25 cellular contexts compared by ENCODE assay signal in the genomic region with DNA sequence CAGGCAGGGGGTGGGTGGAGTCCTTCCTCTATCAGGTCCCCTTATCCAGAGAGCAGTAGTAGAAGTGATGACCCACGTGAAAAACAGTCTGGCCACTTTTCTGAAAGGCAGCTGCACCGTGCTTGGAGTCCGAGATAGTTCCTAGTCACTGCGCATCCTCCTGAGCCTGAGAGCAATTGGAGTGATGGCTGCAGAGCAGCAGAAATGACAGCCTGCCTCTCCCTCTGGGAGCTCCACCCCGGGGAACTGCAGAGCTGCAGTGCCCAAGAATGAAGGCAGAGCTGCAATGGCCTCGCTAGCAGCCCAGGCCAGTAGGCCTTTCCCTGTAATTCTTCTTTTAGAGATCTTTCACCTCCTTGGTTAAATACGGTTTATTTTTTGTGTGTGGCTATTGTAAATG.
"Had no signal": no experiment of that assay in that cellular context is flagged by ENCODE, and none has a peak within 500 bp of the region (broad histone marks: within the 10 kb centered on the region; RNA-seq: fewer than 3 reads in every experiment).

No MANE protein-coding gene starts in this region.

- H3K79me2 ChIP-seq: hepatocyte had no signal

- H3K27ac Mint-ChIP-seq: activated B cell treated with CpG ODN at 0.5 μM for 24 hours; activated CD8-positive, alpha-beta T cell treated with anti-CD3 and anti-CD28 coated beads for 36 hours; activated naive CD4-positive, alpha-beta T cell treated with anti-CD3 and anti-CD28 coated beads, Interleukin-2, amount 50 U/mL, for 24 hours; activated naive CD8-positive, alpha-beta T cell treated with anti-CD3 and anti-CD28 coated beads, Interleukin-2, amount 50 U/mL, for 24 hours; activated T-helper 2 cell treated with anti-CD3 and anti-CD28 coated beads, Interferon-gamma antibody, Interleukin-2, Interleukin-4, amounts not matched to agents 10 μg/mL and 5 μg/mL and 100 μg/mL, durations not matched to agents 14 hours and 24 hours and 36 hours; natural killer cell; stimulated activated memory B cell treated with anti-CD40 and anti-IgM and Interleukin-4, amounts not matched to agents 10 μg/mL and 1 μg/mL and 100 μg/mL, for 72 hours; stimulated activated naive CD8-positive, alpha-beta T cell treated with anti-CD3 and anti-CD28 coated beads, Interleukin-15, amount 100 ng/mL, for 72 hours had no signal

- H3K27ac ChIP-seq: breast epithelium, hepatocyte, lower lobe of right lung, skin epidermis, upper lobe of left lung, vagina had no signal

- H3K4me1 ChIP-seq: breast epithelium, lower lobe of right lung, upper lobe of left lung, vagina had no signal

- H3K36me3 ChIP-seq: breast epithelium, lower lobe of right lung, upper lobe of left lung, vagina had no signal

- H2AFZ ChIP-seq: hepatocyte had no signal

- H3K4me2 ChIP-seq: hepatocyte had no signal

- DNase-seq: activated B cell treated with CpG ODN at 0.5 μM for 24 hours; activated CD4-positive, alpha-beta T cell treated with anti-CD3 and anti-CD28 coated beads, Interleukin-2, amount 50 U/mL, for 1 hour; activated CD8-positive, alpha-beta T cell treated with anti-CD3 and anti-CD28 coated beads for 36 hours; activated naive CD8-positive, alpha-beta T cell treated with anti-CD3 and anti-CD28 coated beads, Interleukin-2, amount 50 U/mL, for 24 hours; activated T-cell treated with anti-CD3 and anti-CD28 coated beads, Interleukin-2, amount 50 U/mL, for 4 hours; dermis blood vessel endothelial cell; effector CD8-positive, alpha-beta T cell; lower lobe of right lung; mesendoderm; natural killer cell; stimulated activated CD4-positive, alpha-beta T cell treated with anti-CD3 and anti-CD28 coated beads, Interleukin-12 subunit alpha, Interleukin-12 subunit beta, amount 100 ng/mL, for 4 hours; stimulated activated CD4-positive, alpha-beta T cell treated with anti-CD3 and anti-CD28 coated beads, Interleukin-4, amount 100 ng/mL, for 1 hour; stimulated activated naive CD8-positive, alpha-beta T cell treated with anti-CD3 and anti-CD28 coated beads, Interleukin-15, amount 100 ng/mL, for 72 hours; substantia nigra; T-helper 2 cell; upper lobe of left lung had no signal

- H3K4me1 Mint-ChIP-seq: activated B cell treated with CpG ODN at 0.5 μM for 24 hours; activated naive CD4-positive, alpha-beta T cell treated with anti-CD3 and anti-CD28 coated beads, Interleukin-2, amount 50 U/mL, for 24 hours; activated naive CD8-positive, alpha-beta T cell treated with anti-CD3 and anti-CD28 coated beads, Interleukin-2, amount 50 U/mL, for 24 hours; central memory CD8-positive, alpha-beta T cell; natural killer cell; stimulated activated memory B cell treated with anti-CD40 and anti-IgM and Interleukin-4, amounts not matched to agents 10 μg/mL and 1 μg/mL and 100 μg/mL, for 72 hours; stimulated activated naive CD8-positive, alpha-beta T cell treated with anti-CD3 and anti-CD28 coated beads, Interleukin-15, amount 100 ng/mL, for 72 hours had no signal

- H3K9me3 Mint-ChIP-seq: activated CD8-positive, alpha-beta T cell treated with anti-CD3 and anti-CD28 coated beads for 36 hours; activated naive CD4-positive, alpha-beta T cell treated with anti-CD3 and anti-CD28 coated beads, Interleukin-2, amount 50 U/mL, for 24 hours; activated T-helper 2 cell treated with anti-CD3 and anti-CD28 coated beads, Interferon-gamma antibody, Interleukin-2, Interleukin-4, amounts not matched to agents 10 μg/mL and 5 μg/mL and 100 μg/mL, durations not matched to agents 14 hours and 24 hours and 36 hours had no signal

- H3K4me3 Mint-ChIP-seq: activated B cell treated with CpG ODN at 0.5 μM for 24 hours; activated CD8-positive, alpha-beta T cell treated with anti-CD3 and anti-CD28 coated beads for 36 hours; activated naive CD4-positive, alpha-beta T cell treated with anti-CD3 and anti-CD28 coated beads, Interleukin-2, amount 50 U/mL, for 24 hours; activated naive CD8-positive, alpha-beta T cell treated with anti-CD3 and anti-CD28 coated beads, Interleukin-2, amount 50 U/mL, for 24 hours; activated T-cell treated with anti-CD3 and anti-CD28 coated beads, Interleukin-2, amount 50 U/mL, for 4 hours; central memory CD8-positive, alpha-beta T cell; natural killer cell; stimulated activated memory B cell treated with anti-CD40 and anti-IgM and Interleukin-4, amounts not matched to agents 10 μg/mL and 1 μg/mL and 100 μg/mL, for 72 hours; stimulated activated naive CD8-positive, alpha-beta T cell treated with anti-CD3 and anti-CD28 coated beads, Interleukin-15, amount 100 ng/mL, for 72 hours had no signal

- H3K27me3 ChIP-seq: breast epithelium, hepatocyte, upper lobe of left lung, vagina had no signal

- H3K4me3 ChIP-seq: breast epithelium, hepatocyte, lower lobe of right lung, skin epidermis, upper lobe of left lung, vagina had no signal

- H3K36me3 Mint-ChIP-seq: activated naive CD4-positive, alpha-beta T cell treated with anti-CD3 and anti-CD28 coated beads, Interleukin-2, amount 50 U/mL, for 24 hours; natural killer cell; stimulated activated memory B cell treated with anti-CD40 and anti-IgM and Interleukin-4, amounts not matched to agents 10 μg/mL and 1 μg/mL and 100 μg/mL, for 72 hours had no signal

- ATAC-seq: activated CD8-positive, alpha-beta T cell treated with anti-CD3 and anti-CD28 coated beads for 36 hours; activated naive CD8-positive, alpha-beta T cell treated with anti-CD3 and anti-CD28 coated beads, Interleukin-2, amount 50 U/mL, for 24 hours; activated T-cell treated with anti-CD3 and anti-CD28 coated beads, Interleukin-2, amount 50 U/mL, for 4 hours; lower lobe of right lung; natural killer cell; sciatic nerve had no signal
